ENCODE assay signal across 18 cellular contexts in genomic region chr6:66538548-66539135, GRCh38.
DNase-seq lines count a peak whose midpoint lies in the region; FAIRE-seq and TF ChIP-seq lines count a peak whose summit lies in the region.
"Had no signal": no experiment of that assay in that cellular context is flagged by ENCODE, and none has a peak within 500 bp of the region (broad histone marks: within the 10 kb centered on the region; RNA-seq: fewer than 3 reads in every experiment).

No MANE protein-coding gene starts in this region.

- H3K9me3 ChIP-seq in neural cell (ENCODE audit: low read length) (no peaks in the 10 kb centered on the region), small intestine (ENCODE audit: control insufficient read depth, low read depth) (no peaks in the 10 kb centered on the region), breast epithelium (peaks cover 0 to 3% of the 10 kb centered on the region in 2 donors)

- H3K9ac ChIP-seq in neural cell (ENCODE audit: low read length) = no peak overlapping the region

- TF ChIP-seq CTCF in neural cell (IDR thresholded peaks at IDR 0.05; ENCODE audit: poor library complexity, severe bottlenecking) = no peak
- no peak for TF ChIP-seq CTCF in breast epithelium (IDR thresholded peaks at IDR 0.05)

- H3K4me2 ChIP-seq in neural cell (ENCODE audit: low read length) = no peak overlapping the region

- H3K27me3 ChIP-seq in neural cell (ENCODE audit: insufficient read depth, low read depth, low read length) (no peaks in the 10 kb centered on the region), small intestine (ENCODE audit: control insufficient read depth in 2 of 2, insufficient read depth in 2 of 2, low read length in 2 of 2) (no peaks in the 10 kb centered on the region), breast epithelium (no peaks in the 10 kb centered on the region)

- no peaks in the 10 kb centered on the region for H3K79me2 ChIP-seq in neural cell (replicated peaks; ENCODE audit: insufficient read depth, low read length)

- H3K36me3 ChIP-seq in neural cell (ENCODE audit: insufficient read depth, low read length) = no peaks in the 10 kb centered on the region
- H3K36me3 ChIP-seq in small intestine (ENCODE audit: control insufficient read depth in 2 of 2, insufficient read depth in 2 of 2, low read length in 2 of 2) = no peaks in the 10 kb centered on the region
- H3K36me3 ChIP-seq in breast epithelium = no peaks in the 10 kb centered on the region

- H3K4me3 ChIP-seq in neural cell (ENCODE audit: low read length) = no peak overlapping the region
- no peak overlapping the region for H3K4me3 ChIP-seq in small intestine (ENCODE audit: low read depth in 1 of 2, low read length in 2 of 2)
- no peak overlapping the region for H3K4me3 ChIP-seq in breast epithelium
- H3K4me3 ChIP-seq: SK-N-MC had no signal

- no peaks in the 10 kb centered on the region for H3K9me2 ChIP-seq in neural cell (ENCODE audit: insufficient read depth, low read length)

- no peaks in the 10 kb centered on the region for H3F3A ChIP-seq in neural cell (ENCODE audit: insufficient read depth, low read length, poor library complexity, severe bottlenecking)

- TF ChIP-seq POLR2A in breast epithelium (IDR thresholded peaks at IDR 0.05) = no peak

- no peak for TF ChIP-seq RAD21 in neural cell (conservative IDR thresholded peaks at IDR 0.05)

- peak; percentile 60 for DNase-seq in NCI-H1105 treated with DMSO at 0.1 percent for 48 hours (lab: John Stamatoyannopoulos, UW)
- DNase-seq in NCI-H1105 (lab: John Stamatoyannopoulos, UW) = no peak
- peak; percentile 42 for DNase-seq in M059J (ENCODE audit: low read depth)
- peak; percentile 16 for DNase-seq in astrocyte of the hippocampus (ENCODE audit: low read depth, low spot score)
- no peak for DNase-seq in NCI-H2029 treated with DMSO at 0.1 percent for 48 hours (lab: John Stamatoyannopoulos, UW)
- DNase-seq in small intestine = no peak
- DNase-seq in breast epithelium (ENCODE audit: low spot score in 2 of 2) = no peak
- DNase-seq: DMS153, EL, HFFc6, KBM-7, NCI-H1092, NCI-H1930, NCI-H345 had no signal

- no peak for FAIRE-seq in small intestine (lab: Jason Lieb, UNC)
- FAIRE-seq: H1 had no signal

- H3K4me1 ChIP-seq in small intestine (ENCODE audit: control insufficient read depth in 2 of 2, insufficient read depth in 1 of 2, low read depth in 1 of 2, low read length in 1 of 2) (no peaks in the 10 kb centered on the region), breast epithelium (no peaks in the 10 kb centered on the region)

- peak overlapping the region; percentile 59 for H3K27ac ChIP-seq in neural cell (ENCODE audit: low read length)
- H3K27ac ChIP-seq in small intestine (ENCODE audit: low read depth in 1 of 2, low read length in 1 of 2) = no peak overlapping the region
- no peak overlapping the region for H3K27ac ChIP-seq in breast epithelium
- H3K27ac ChIP-seq: 22Rv1, SK-N-MC had no signal

- TF ChIP-seq EP300 in neural cell (conservative IDR thresholded peaks at IDR 0.05; ENCODE audit: poor library complexity, severe bottlenecking) = peak; percentile 73

- intact Hi-C loops in breast epithelium (cut with DNase I; ENCODE audit: low total_unique reads) = no loop called here

- H4K20me1 ChIP-seq in neural cell (ENCODE audit: insufficient read depth) = no peaks in the 10 kb centered on the region

- WGBS in small intestine, 3 donors = 57 to 61% (median 57%) methylated on average over 1 of the region's 1 CpG

- H2AFZ ChIP-seq in neural cell (ENCODE audit: low read depth, low read length) = no peak overlapping the region

TF ChIP-seq in neural cell, 6 proteins besides CTCF, POLR2A, EP300 and RAD21:
- TF ChIP-seq MXI1 (conservative IDR thresholded peaks at IDR 0.05; ENCODE audit: poor library complexity, severe bottlenecking) (no peak), SMC3 (conservative IDR thresholded peaks at IDR 0.05; ENCODE audit: poor library complexity) (no peak), POLR2AphosphoS5 (IDR thresholded peaks at IDR 0.05) (peak; percentile 42), TAF1 (IDR thresholded peaks at IDR 0.05; ENCODE audit: low read depth) (no peak)

Comparison
In these comparisons a context has a peak if more than half of its experiments do, and no peak if none do; other contexts are left out.
1. DNase-seq: peak in NCI-H1105 treated with DMSO at 0.1 percent for 48 hours (single experiment), M059J (single experiment) and astrocyte of the hippocampus (single experiment); none in NCI-H1105 (single experiment), NCI-H2029 treated with DMSO at 0.1 percent for 48 hours (single experiment), small intestine (single experiment) and breast epithelium (0 of 2).